In the genomic region with DNA sequence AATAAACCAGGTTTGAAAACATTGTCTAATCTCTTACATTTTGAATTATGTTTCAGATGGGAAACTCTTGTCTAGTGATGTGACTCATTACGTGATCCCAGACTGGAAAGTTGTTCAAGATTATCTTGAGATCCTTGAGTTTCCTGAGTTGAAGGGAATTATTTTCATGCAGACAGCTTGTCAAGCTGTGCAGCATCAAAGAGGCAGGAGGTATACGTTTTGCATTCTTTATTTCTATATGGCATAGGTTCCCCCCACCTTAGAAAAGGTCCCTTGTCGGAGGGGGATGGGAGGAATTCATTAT, we compare ENCODE assay signal across 8 cellular contexts. TPM values are rescaled to one million over a fixed set of nuclear protein-coding genes. Genes with fewer than 3 reads are reported as not detected.
DNase-seq lines count a peak whose midpoint lies in the region; ATAC-seq and TF ChIP-seq lines count a peak whose summit lies in the region.

No MANE protein-coding gene starts in this region.

- H3K27ac ChIP-seq in SU-DHL-6 (ENCODE audit: low read depth, low read length) (peak overlapping the region; percentile 89), suprapubic skin (peak overlapping the region; percentile 93)

- peak overlapping the region; percentile 82 for H3K9ac ChIP-seq in SU-DHL-6 (ENCODE audit: low read length)

- DNase-seq in activated CD8-positive, alpha-beta memory T cell treated with anti-CD3 and anti-CD28 coated beads, Interleukin-2, amount 10 ng/mL, durations not matched to agents 7 days and 5 days: no peak
- no peak for DNase-seq in activated CD8-positive, alpha-beta memory T cell treated with anti-CD3 and anti-CD28 coated beads for 24 hours
- DNase-seq in glutamatergic neuron: no peak
- DNase-seq in suprapubic skin (ENCODE audit: low spot score in 2 of 2): no peak
- DNase-seq in NCI-H146 (lab: John Stamatoyannopoulos, UW): no peak
- DNase-seq in MV-4-11 (lab: John Stamatoyannopoulos, UW): no peak
- DNase-seq in COLO668 (lab: John Stamatoyannopoulos, UW; ENCODE audit: unreplicated experiment): no peak

- H3K9me3 ChIP-seq in SU-DHL-6 (ENCODE audit: insufficient read depth, low read length) (no peaks in the 10 kb centered on the region), suprapubic skin (no peaks in the 10 kb centered on the region)

- no peak for TF ChIP-seq EP300 in suprapubic skin (IDR thresholded peaks at IDR 0.05)

- H3K27me3 ChIP-seq in SU-DHL-6 (ENCODE audit: low read length) (no peaks in the 10 kb centered on the region), suprapubic skin (no peaks in the 10 kb centered on the region)

- no peaks in the 10 kb centered on the region for H3K27me3 Mint-ChIP-seq in activated CD8-positive, alpha-beta memory T cell treated with anti-CD3 and anti-CD28 coated beads, Interleukin-2, amount 10 ng/mL, durations not matched to agents 7 days and 5 days
- H3K27me3 Mint-ChIP-seq in glutamatergic neuron (ENCODE audit: unreplicated experiment): peaks cover 5% of the 10 kb centered on the region

- H3F3A ChIP-seq in SU-DHL-6 (ENCODE audit: insufficient read depth): peaks cover 15% of the 10 kb centered on the region

- peak overlapping the region; percentile 88 for H3K4me2 ChIP-seq in SU-DHL-6 (ENCODE audit: low read depth, low read length, poor library complexity, severe bottlenecking)

- H4K20me1 ChIP-seq in SU-DHL-6 (ENCODE audit: low read depth, low read length): no peaks in the 10 kb centered on the region

- no peak for ATAC-seq in activated CD8-positive, alpha-beta memory T cell treated with anti-CD3 and anti-CD28 coated beads, Interleukin-2, amount 10 ng/mL, durations not matched to agents 7 days and 5 days

- no peaks in the 10 kb centered on the region for H3K9me2 ChIP-seq in SU-DHL-6 (replicated peaks; ENCODE audit: insufficient read depth, low read length)

- H3K36me3 ChIP-seq in SU-DHL-6 (ENCODE audit: low read length) (no peaks in the 10 kb centered on the region), suprapubic skin (peaks cover 6% of the 10 kb centered on the region)

- peak overlapping the region; percentile 78 for H3K4me3 Mint-ChIP-seq in activated CD8-positive, alpha-beta memory T cell treated with anti-CD3 and anti-CD28 coated beads, Interleukin-2, amount 10 ng/mL, durations not matched to agents 7 days and 5 days
- H3K4me3 Mint-ChIP-seq in glutamatergic neuron (ENCODE audit: unreplicated experiment): peak overlapping the region; percentile 78

- CTCF ChIA-PET in activated CD8-positive, alpha-beta memory T cell treated with anti-CD3 and anti-CD28 coated beads, Interleukin-2, amount 10 ng/mL, durations not matched to agents 7 days and 5 days (lab: Charles Lee): interaction anchor here (1.7 to 2.4 kb wide), 3 partner anchors 27 to 210 kb away, joined by 5 to 23 read pairs (median 7); partner anchors contain the start of genes SNAPC5 and ZWILCH

- 34% methylated on average over 3 of the region's 3 CpGs for WGBS in suprapubic skin

- peaks cover 31% of the 10 kb centered on the region for H3K79me2 ChIP-seq in SU-DHL-6 (ENCODE audit: insufficient read depth, low read length)

- H3K4me1 ChIP-seq in suprapubic skin: peaks cover 45% of the 10 kb centered on the region

- H3K4me3 ChIP-seq in SU-DHL-6 (ENCODE audit: insufficient read depth, low read length, poor library complexity, severe bottlenecking): peak overlapping the region; percentile 69
- H3K4me3 ChIP-seq in suprapubic skin: peak overlapping the region; percentile 56

- peaks cover 39% of the 10 kb centered on the region for H3K4me1 Mint-ChIP-seq in activated CD8-positive, alpha-beta memory T cell treated with anti-CD3 and anti-CD28 coated beads, Interleukin-2, amount 10 ng/mL, durations not matched to agents 7 days and 5 days
- H3K4me1 Mint-ChIP-seq in glutamatergic neuron (ENCODE audit: low read depth, unreplicated experiment): peaks cover 8% of the 10 kb centered on the region

- TF ChIP-seq POLR2A in suprapubic skin (IDR thresholded peaks at IDR 0.05): no peak

- TF ChIP-seq CTCF in SU-DHL-6 (IDR thresholded peaks at IDR 0.05; ENCODE audit: insufficient read depth, low read length, poor library complexity, severe bottlenecking) (no peak), glutamatergic neuron (IDR thresholded peaks at IDR 0.05; ENCODE audit: partially characterized antibody, unreplicated experiment) (no peak), suprapubic skin (IDR thresholded peaks at IDR 0.05) (no peak)

- H3K9me3 Mint-ChIP-seq in activated CD8-positive, alpha-beta memory T cell treated with anti-CD3 and anti-CD28 coated beads, Interleukin-2, amount 10 ng/mL, durations not matched to agents 7 days and 5 days (ENCODE audit: low read depth): no peaks in the 10 kb centered on the region
- peaks cover 7% of the 10 kb centered on the region for H3K9me3 Mint-ChIP-seq in glutamatergic neuron (ENCODE audit: unreplicated experiment)

- H3K27ac Mint-ChIP-seq in activated CD8-positive, alpha-beta memory T cell treated with anti-CD3 and anti-CD28 coated beads, Interleukin-2, amount 10 ng/mL, durations not matched to agents 7 days and 5 days: peak overlapping the region; percentile 89
- H3K27ac Mint-ChIP-seq in glutamatergic neuron (ENCODE audit: unreplicated experiment): no peak overlapping the region

- peaks cover 13% of the 10 kb centered on the region for H3K36me3 Mint-ChIP-seq in activated CD8-positive, alpha-beta memory T cell treated with anti-CD3 and anti-CD28 coated beads, Interleukin-2, amount 10 ng/mL, durations not matched to agents 7 days and 5 days
- H3K36me3 Mint-ChIP-seq in glutamatergic neuron (ENCODE audit: unreplicated experiment): peaks cover 3% of the 10 kb centered on the region

- H2AFZ ChIP-seq in SU-DHL-6 (ENCODE audit: low read depth, low read length, severe bottlenecking): peak overlapping the region; percentile 18

RNA-seq across cellular contexts. Expression of gene DIS3L, which starts 1.5 kb away (rescaled TPM):
- total RNA-seq in activated CD8-positive, alpha-beta memory T cell treated with anti-CD3 and anti-CD28 coated beads, Interleukin-2, amount 10 ng/mL, durations not matched to agents 7 days and 5 days: 10 to 100 TPM; 20.7 to 22.9 TPM
- total RNA-seq in glutamatergic neuron (ENCODE audit: unreplicated experiment) (6.0 TPM), suprapubic skin (10 to 100 TPM; 15.8 to 26.1 (median 21.2) TPM)

RNA-seq across cellular contexts. Expression of gene MEGF11, which starts 41.3 kb away (rescaled TPM):
- not detected for total RNA-seq in activated CD8-positive, alpha-beta memory T cell treated with anti-CD3 and anti-CD28 coated beads, Interleukin-2, amount 10 ng/mL, durations not matched to agents 7 days and 5 days
- total RNA-seq in glutamatergic neuron (ENCODE audit: unreplicated experiment) (2.6 TPM), suprapubic skin (1 to 10 TPM; 2.4 to 8.5 (median 4.3) TPM)
